2 cellular contexts compared by ENCODE assay signal in the genomic region with DNA sequence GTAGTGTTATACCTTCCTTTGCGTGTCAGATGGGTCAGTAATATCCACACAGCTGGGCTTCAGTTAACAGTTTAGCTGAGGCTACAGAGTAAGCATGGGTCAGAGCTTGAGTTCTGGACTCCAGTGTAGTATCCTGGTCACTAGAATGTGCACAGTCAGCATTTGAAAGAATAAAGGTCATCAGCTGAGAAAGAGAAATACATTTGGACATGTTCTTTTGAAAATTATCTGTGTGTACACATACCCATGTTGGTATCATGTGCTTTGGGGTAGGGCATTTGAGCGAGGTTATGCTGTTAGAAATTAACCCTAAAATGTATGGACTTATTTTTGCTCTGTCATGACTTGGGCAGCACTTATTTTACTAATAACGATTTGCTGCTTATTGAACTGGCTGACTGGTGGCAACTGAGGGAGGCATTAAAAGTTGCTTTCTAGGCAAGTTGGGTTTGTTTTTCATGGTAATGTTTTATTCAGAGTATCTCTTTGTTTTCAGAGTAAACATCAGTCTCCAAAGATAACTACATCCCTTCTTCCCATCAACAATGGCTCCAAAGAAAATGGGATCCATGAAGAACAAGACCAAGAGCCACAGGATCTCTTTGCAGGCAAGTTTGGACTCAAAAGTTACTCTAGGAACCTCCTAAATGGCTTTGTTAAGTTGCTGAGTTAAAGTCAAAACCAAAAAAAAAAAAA.
TF ChIP-seq lines count a peak whose summit lies in the region.

No MANE protein-coding gene starts in this region.

TF ChIP-seq in GM12891, 5 proteins besides CTCF, POLR2A, EP300 and RAD21:
- TF ChIP-seq POLR2AphosphoS5 (IDR thresholded peaks at IDR 0.05; ENCODE audit: low read depth, low read length) (no peak), PAX5 (IDR thresholded peaks at IDR 0.05; ENCODE audit: insufficient read depth, low read length, severe bottlenecking) (no peak), TAF1 (IDR thresholded peaks at IDR 0.05; ENCODE audit: low read depth, low read length) (no peak), SPI1 (IDR thresholded peaks at IDR 0.05; ENCODE audit: low read depth, low read length) (no peak), POU2F2 (IDR thresholded peaks at IDR 0.05; ENCODE audit: low read depth, low read length) (no peak)

TF ChIP-seq in GM12878, 131 proteins besides CTCF, POLR2A, EP300 and RAD21:
- TF ChIP-seq WRNIP1 (IDR thresholded peaks at IDR 0.05; ENCODE audit: borderline replicate concordance, low read depth, low read length) (no peak), KAT2A (conservative IDR thresholded peaks at IDR 0.05; ENCODE audit: control insufficient read depth, low read depth, low read length) (no peak), TBL1XR1 (IDR thresholded peaks at IDR 0.05; ENCODE audit: low read depth, low read length) (no peak), FOXK2 (IDR thresholded peaks at IDR 0.05) (no peak)
- TF ChIP-seq, protein P1, sequence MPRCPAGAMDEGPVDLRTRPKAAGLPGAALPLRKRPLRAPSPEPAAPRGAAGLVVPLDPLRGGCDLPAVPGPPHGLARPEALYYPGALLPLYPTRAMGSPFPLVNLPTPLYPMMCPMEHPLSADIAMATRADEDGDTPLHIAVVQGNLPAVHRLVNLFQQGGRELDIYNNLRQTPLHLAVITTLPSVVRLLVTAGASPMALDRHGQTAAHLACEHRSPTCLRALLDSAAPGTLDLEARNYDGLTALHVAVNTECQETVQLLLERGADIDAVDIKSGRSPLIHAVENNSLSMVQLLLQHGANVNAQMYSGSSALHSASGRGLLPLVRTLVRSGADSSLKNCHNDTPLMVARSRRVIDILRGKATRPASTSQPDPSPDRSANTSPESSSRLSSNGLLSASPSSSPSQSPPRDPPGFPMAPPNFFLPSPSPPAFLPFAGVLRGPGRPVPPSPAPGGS (IDR thresholded peaks at IDR 0.05; ENCODE audit: borderline replicate concordance, insufficient read depth, low read depth, low read length, poor library complexity, severe bottlenecking): no peak
